ENCODE assay signal across 8 cellular contexts in genomic region chr7:116953727-116954442, GRCh38. TPM values are rescaled to one million over a fixed set of nuclear protein-coding genes. Genes with fewer than 3 reads are reported as not detected.
A peak's percentile ranks its signal among the peaks of the same experiment; 100 is the strongest.
DNase-seq lines count a peak whose midpoint lies in the region; ATAC-seq and TF ChIP-seq lines count a peak whose summit lies in the region.

No MANE protein-coding gene starts in this region.

- H3K4me3 ChIP-seq in RWPE2 (ENCODE audit: severe bottlenecking), result peak overlapping the region; percentile 94

- no peaks in the 10 kb centered on the region for H3K9me3 ChIP-seq in RWPE2 (ENCODE audit: severe bottlenecking)

- intact Hi-C loops in left cardiac atrium (cut with DNase I) (loop anchor here in 1 of 2 donors (10.0 kb wide), 1 partner anchor 61 kb away; no protein-coding TSS in a partner anchor), posterior cingulate gyrus (cut with DNase I) (loop anchor here (10.0 kb wide), 1 partner anchor 89 kb away; the partner anchor contains the start of gene CAPZA2)

- H3K27ac ChIP-seq in RWPE2 (ENCODE audit: poor library complexity, severe bottlenecking), result peak overlapping the region; percentile 79
- peak overlapping the region; percentile 88 for H3K27ac ChIP-seq in angular gyrus (ENCODE audit: low read depth, low read length)

- H3K36me3 ChIP-seq in RWPE2 (ENCODE audit: low read depth), result no peaks in the 10 kb centered on the region

- H3K27me3 ChIP-seq in RWPE2 (ENCODE audit: insufficient read depth, poor library complexity, severe bottlenecking), result no peaks in the 10 kb centered on the region

- peaks cover 18% of the 10 kb centered on the region for H3K4me1 ChIP-seq in RWPE2 (ENCODE audit: insufficient read depth, poor library complexity, severe bottlenecking)

- no peak for TF ChIP-seq CTCF in RWPE2 (IDR thresholded peaks at IDR 0.05; ENCODE audit: poor library complexity, severe bottlenecking)

- DNase-seq in EL, result peak; percentile 87
- peak; percentile 61 for DNase-seq in HuH-7 (ENCODE audit: low spot score)
- peak; percentile 53 for DNase-seq in RWPE2 (ENCODE audit: low spot score)
- DNase-seq in left cardiac atrium, result peak; percentile 68
- DNase-seq in posterior cingulate gyrus, result peak; percentile 14 to 91 (median 40)
- no peak for DNase-seq in KG1 (lab: John Stamatoyannopoulos, UW)

- peak; percentile 28 for ATAC-seq in GM21447 (IDR thresholded peaks at IDR 0.05; ENCODE audit: unreplicated experiment)
- ATAC-seq in RWPE2 (ENCODE audit: low read depth), result peak; percentile 70
- ATAC-seq in left cardiac atrium, result peak; percentile 70 to 81

RNA-seq across cellular contexts. Expression of gene ST7, which starts 0.6 kb away (rescaled TPM):
- total RNA-seq in left cardiac atrium, result 10 to 100 TPM; 27.5 to 33.1 TPM
